8 cellular contexts compared by ENCODE assay signal in genomic region chr1:243596441-243597183, GRCh38.
DNase-seq lines count a peak whose midpoint lies in the region; ATAC-seq and TF ChIP-seq lines count a peak whose summit lies in the region.

No MANE protein-coding gene starts in this region.

- no peak overlapping the region for H2BK12ac ChIP-seq in neuronal stem cell (ENCODE audit: low read length)

- peak in 2 of 5 donors; percentile 46 to 56 for DNase-seq in CD8-positive, alpha-beta memory T cell
- DNase-seq in activated B cell treated with CpG ODN at 0.5 μM for 24 hours (no peak), left kidney (ENCODE audit: low read depth, low spot score) (peak; percentile 12), NCI-H1930 (lab: John Stamatoyannopoulos, UW) (no peak), DMS114 treated with DMSO at 0.1 percent for 48 hours (lab: John Stamatoyannopoulos, UW; ENCODE audit: unreplicated experiment) (no peak), neuronal stem cell (ENCODE audit: low spot score) (no peak)

- CTCF ChIA-PET in CD8-positive, alpha-beta memory T cell (lab: Charles Lee): no interaction called here
- CTCF ChIA-PET in activated B cell treated with CpG ODN at 0.5 μM for 24 hours (lab: Charles Lee): no interaction called here

- no peaks in the 10 kb centered on the region for H3K9me3 ChIP-seq in CD8-positive, alpha-beta memory T cell (ENCODE audit: low read length)
- H3K9me3 ChIP-seq in neuronal stem cell (replicated peaks in 1 of 2; ENCODE audit: control insufficient read depth in 2 of 2, insufficient read depth in 1 of 2, low read depth in 1 of 2, low read length in 2 of 2): peaks cover 1 to 8% of the 10 kb centered on the region in 2 donors

- no peak overlapping the region for H4K91ac ChIP-seq in neuronal stem cell (ENCODE audit: low read depth, low read length, poor library complexity)

- peaks cover 5 to 18% (median 6%) of the 10 kb centered on the region in 3 donors for H3K36me3 Mint-ChIP-seq in CD8-positive, alpha-beta memory T cell
- peaks cover 17% of the 10 kb centered on the region for H3K36me3 Mint-ChIP-seq in activated B cell treated with CpG ODN at 0.5 μM for 24 hours (ENCODE audit: low read depth)

- no peaks in the 10 kb centered on the region for H3K79me1 ChIP-seq in neuronal stem cell (ENCODE audit: low read depth, low read length)

- no peak overlapping the region for H4K8ac ChIP-seq in neuronal stem cell (ENCODE audit: low read depth, low read length)

- H3K4me3 ChIP-seq in CD8-positive, alpha-beta memory T cell (ENCODE audit: low read length): no peak overlapping the region
- no peak overlapping the region for H3K4me3 ChIP-seq in neuronal stem cell (ENCODE audit: low read length in 2 of 2)

- intact Hi-C loops in activated B cell treated with CpG ODN at 0.5 μM for 24 hours (cut with micrococcal nuclease): loop anchor here (5.0 to 10.0 kb wide), 2 partner anchors 89 to 148 kb away; no protein-coding TSS in a partner anchor

- peak overlapping the region; percentile 63 to 92 (median 88) for H3K27ac Mint-ChIP-seq in CD8-positive, alpha-beta memory T cell
- peak overlapping the region; percentile 32 for H3K27ac Mint-ChIP-seq in activated B cell treated with CpG ODN at 0.5 μM for 24 hours

- POLR2A ChIA-PET in CD8-positive, alpha-beta memory T cell (lab: Charles Lee): no interaction called here
- POLR2A ChIA-PET in activated B cell treated with CpG ODN at 0.5 μM for 24 hours (lab: Charles Lee): no interaction called here

- H2AFZ ChIP-seq in neuronal stem cell (ENCODE audit: low read length): no peak overlapping the region

- no peak overlapping the region for H2BK5ac ChIP-seq in neuronal stem cell (ENCODE audit: low read length)

- H3K27me3 ChIP-seq in CD8-positive, alpha-beta memory T cell (ENCODE audit: insufficient read depth, low read length, poor library complexity, severe bottlenecking): no peaks in the 10 kb centered on the region
- no peaks in the 10 kb centered on the region for H3K27me3 ChIP-seq in neuronal stem cell (ENCODE audit: control insufficient read depth in 3 of 3, insufficient read depth in 3 of 3, low read depth in 1 of 3, low read length in 3 of 3)

- H3K27me3 Mint-ChIP-seq in CD8-positive, alpha-beta memory T cell: no peaks in the 10 kb centered on the region
- H3K27me3 Mint-ChIP-seq in activated B cell treated with CpG ODN at 0.5 μM for 24 hours: no peaks in the 10 kb centered on the region

- ATAC-seq in GM19438 (IDR thresholded peaks at IDR 0.05; ENCODE audit: low read depth, unreplicated experiment) (peak; percentile 96), HG03378 (IDR thresholded peaks at IDR 0.05; ENCODE audit: unreplicated experiment) (peak; percentile 97), activated B cell treated with CpG ODN at 0.5 μM for 24 hours (ENCODE audit: low read depth) (peak; percentile 76)

- no peak overlapping the region for H2BK15ac ChIP-seq in neuronal stem cell (ENCODE audit: low read length)

- no peak overlapping the region for H3K14ac ChIP-seq in neuronal stem cell (ENCODE audit: low read length)

- no CpG with 5 or more reads among the region's 6 CpGs for WGBS in neuronal stem cell (ENCODE audit: extremely low coverage in 2 of 2, insufficient read length in 2 of 2, insufficient replicate concordance in 1 of 2), 2 donors

- no peak overlapping the region for H3K4me2 ChIP-seq in neuronal stem cell (ENCODE audit: insufficient read depth, low read length, poor library complexity, severe bottlenecking)

- H3K23ac ChIP-seq in neuronal stem cell (ENCODE audit: low read depth, low read length, poor library complexity): no peak overlapping the region

- H3K9me3 Mint-ChIP-seq in CD8-positive, alpha-beta memory T cell: peaks cover 2 to 5% (median 3%) of the 10 kb centered on the region in 5 donors
- peaks cover 1% of the 10 kb centered on the region for H3K9me3 Mint-ChIP-seq in activated B cell treated with CpG ODN at 0.5 μM for 24 hours

- H3K18ac ChIP-seq in neuronal stem cell (ENCODE audit: low read length): no peak overlapping the region

- H3K4me3 Mint-ChIP-seq in CD8-positive, alpha-beta memory T cell: peak overlapping the region in 6 of 7 donors; percentile 56 to 75 (median 62)
- H3K4me3 Mint-ChIP-seq in activated B cell treated with CpG ODN at 0.5 μM for 24 hours: no peak overlapping the region

- no peak overlapping the region for H3K9ac ChIP-seq in neuronal stem cell (ENCODE audit: low read depth, low read length, poor library complexity)

- H2BK120ac ChIP-seq in neuronal stem cell (ENCODE audit: low read depth, low read length): no peak overlapping the region

- H3K27ac ChIP-seq in CD8-positive, alpha-beta memory T cell (ENCODE audit: low read depth, low read length): peak overlapping the region; percentile 0
- no peak overlapping the region for H3K27ac ChIP-seq in neuronal stem cell (replicated peaks; ENCODE audit: low read length)

- no peak overlapping the region for H3K4ac ChIP-seq in neuronal stem cell (ENCODE audit: low read length)

- H2AK5ac ChIP-seq in neuronal stem cell (ENCODE audit: low read depth, low read length): no peak overlapping the region

- no peak for TF ChIP-seq CTCF in activated B cell treated with CpG ODN at 0.5 μM for 24 hours (IDR thresholded peaks at IDR 0.05)

- peaks cover 36 to 72% (median 60%) of the 10 kb centered on the region in 3 donors for H3K4me1 Mint-ChIP-seq in CD8-positive, alpha-beta memory T cell
- H3K4me1 Mint-ChIP-seq in activated B cell treated with CpG ODN at 0.5 μM for 24 hours: peaks cover 21% of the 10 kb centered on the region

- peaks cover 25% of the 10 kb centered on the region for H3K4me1 ChIP-seq in CD8-positive, alpha-beta memory T cell (ENCODE audit: insufficient read depth, low read length)
- no peaks in the 10 kb centered on the region for H3K4me1 ChIP-seq in neuronal stem cell (ENCODE audit: control insufficient read depth in 2 of 2, insufficient read depth in 1 of 2, low read depth in 1 of 2, low read length in 2 of 2)

- no peaks in the 10 kb centered on the region for H3K36me3 ChIP-seq in CD8-positive, alpha-beta memory T cell (ENCODE audit: insufficient read depth, low read length)
- peaks cover 0 to 2% of the 10 kb centered on the region in 2 donors for H3K36me3 ChIP-seq in neuronal stem cell (replicated peaks in 1 of 2; ENCODE audit: control insufficient read depth in 2 of 2, insufficient read depth in 2 of 2, low read length in 2 of 2)
